15 cellular contexts compared by ENCODE assay signal in genomic region chrX:6203462-6204215, GRCh38. TPM values are rescaled to one million over a fixed set of nuclear protein-coding genes. Genes with fewer than 3 reads are reported as not detected.
A peak's percentile ranks its signal among the peaks of the same experiment; 100 is the strongest.
DNase-seq lines count a peak whose midpoint lies in the region; ATAC-seq, FAIRE-seq and TF ChIP-seq lines count a peak whose summit lies in the region.
"Had no signal": no experiment of that assay in that cellular context is flagged by ENCODE, and none has a peak within 500 bp of the region (broad histone marks: within the 10 kb centered on the region; RNA-seq: fewer than 3 reads in every experiment).

No MANE protein-coding gene starts in this region.

- H3K4me1 ChIP-seq in astrocyte (ENCODE audit: insufficient read depth, low read length) = no peaks in the 10 kb centered on the region
- H3K4me1 ChIP-seq: Caco-2 had no signal

- no peak overlapping the region for H3K4me3 Mint-ChIP-seq in astrocyte (ENCODE audit: unreplicated experiment)
- no peak overlapping the region for H3K4me3 Mint-ChIP-seq in stimulated activated memory B cell treated with anti-CD40 and anti-IgM and Interleukin-4, amounts not matched to agents 10 μg/mL and 1 μg/mL and 100 μg/mL, for 72 hours
- H3K4me3 Mint-ChIP-seq: CD14-positive monocyte; CD8-positive, alpha-beta T cell; IgD-negative memory B cell had no signal

- H3K9me3 ChIP-seq in astrocyte (ENCODE audit: insufficient read depth, low read depth, low read length) = no peaks in the 10 kb centered on the region
- H3K9me3 ChIP-seq: Caco-2 had no signal

- no peak overlapping the region for H3K9ac ChIP-seq in astrocyte (ENCODE audit: low read length)
- H3K9ac ChIP-seq: GM23248 had no signal

- no peak overlapping the region for H3K27ac Mint-ChIP-seq in astrocyte (ENCODE audit: unreplicated experiment)
- H3K27ac Mint-ChIP-seq in stimulated activated memory B cell treated with anti-CD40 and anti-IgM and Interleukin-4, amounts not matched to agents 10 μg/mL and 1 μg/mL and 100 μg/mL, for 72 hours = no peak overlapping the region
- H3K27ac Mint-ChIP-seq: CD14-positive monocyte; CD8-positive, alpha-beta T cell; IgD-negative memory B cell had no signal

- H3K4me1 Mint-ChIP-seq in astrocyte (ENCODE audit: low read depth, unreplicated experiment) = no peaks in the 10 kb centered on the region
- no peaks in the 10 kb centered on the region for H3K4me1 Mint-ChIP-seq in stimulated activated memory B cell treated with anti-CD40 and anti-IgM and Interleukin-4, amounts not matched to agents 10 μg/mL and 1 μg/mL and 100 μg/mL, for 72 hours
- H3K4me1 Mint-ChIP-seq: CD14-positive monocyte, IgD-negative memory B cell had no signal

- H3K79me2 ChIP-seq in astrocyte (ENCODE audit: insufficient read depth, low read length) = no peaks in the 10 kb centered on the region

- peaks cover 2% of the 10 kb centered on the region for H3K9me3 Mint-ChIP-seq in astrocyte (ENCODE audit: unreplicated experiment)
- H3K9me3 Mint-ChIP-seq in stimulated activated memory B cell treated with anti-CD40 and anti-IgM and Interleukin-4, amounts not matched to agents 10 μg/mL and 1 μg/mL and 100 μg/mL, for 72 hours = no peaks in the 10 kb centered on the region
- H3K9me3 Mint-ChIP-seq: CD8-positive, alpha-beta T cell had no signal

- H3K4me2 ChIP-seq in astrocyte (ENCODE audit: low read length) = no peak overlapping the region

- no peak overlapping the region for H2AFZ ChIP-seq in astrocyte (ENCODE audit: low read depth, low read length)
- H2AFZ ChIP-seq: GM23248 had no signal

- H3K27ac ChIP-seq in astrocyte (ENCODE audit: low read depth, low read length) = no peak overlapping the region
- H3K27ac ChIP-seq: GM23248 had no signal

- H3K4me3 ChIP-seq in astrocyte (ENCODE audit: insufficient read depth, low read depth, low read length) = no peak overlapping the region
- H3K4me3 ChIP-seq: GM23248 had no signal

- FAIRE-seq in astrocyte (lab: Jason Lieb, UNC) = peak; percentile 37
- no peak for FAIRE-seq in frontal cortex (lab: Jason Lieb, UNC)

- TF ChIP-seq CTCF in astrocyte (IDR thresholded peaks at IDR 0.05; ENCODE audit: insufficient read depth, low read depth, low read length) = no peak

- ATAC-seq in GM18505 (IDR thresholded peaks at IDR 0.05; ENCODE audit: unreplicated experiment) = peak; percentile 50
- ATAC-seq in HG02798 (IDR thresholded peaks at IDR 0.05; ENCODE audit: poor library complexity, unreplicated experiment) = peak; percentile 43
- ATAC-seq in stimulated activated memory B cell treated with anti-CD40 and anti-IgM and Interleukin-4, amounts not matched to agents 10 μg/mL and 1 μg/mL and 100 μg/mL, for 72 hours = peak; percentile 75
- ATAC-seq in HG03565 (IDR thresholded peaks at IDR 0.05; ENCODE audit: unreplicated experiment) = no peak
- ATAC-seq: CD8-positive, alpha-beta T cell had no signal

- no peak for TF ChIP-seq POLR2A in GM18505 (IDR thresholded peaks at IDR 0.05; ENCODE audit: borderline replicate concordance, extremely low read depth, insufficient read depth, insufficient read length)

- no peaks in the 10 kb centered on the region for H4K20me1 ChIP-seq in astrocyte (ENCODE audit: insufficient read depth, low read length)

- H3K36me3 ChIP-seq in astrocyte (ENCODE audit: insufficient read depth, low read length) = no peaks in the 10 kb centered on the region

- no peaks in the 10 kb centered on the region for H3K27me3 Mint-ChIP-seq in astrocyte (ENCODE audit: low read depth, unreplicated experiment)
- no peaks in the 10 kb centered on the region for H3K27me3 Mint-ChIP-seq in stimulated activated memory B cell treated with anti-CD40 and anti-IgM and Interleukin-4, amounts not matched to agents 10 μg/mL and 1 μg/mL and 100 μg/mL, for 72 hours
- H3K27me3 Mint-ChIP-seq: IgD-negative memory B cell had no signal

- H3K36me3 Mint-ChIP-seq in astrocyte (ENCODE audit: low read depth, unreplicated experiment) = peaks cover 2% of the 10 kb centered on the region
- no peaks in the 10 kb centered on the region for H3K36me3 Mint-ChIP-seq in stimulated activated memory B cell treated with anti-CD40 and anti-IgM and Interleukin-4, amounts not matched to agents 10 μg/mL and 1 μg/mL and 100 μg/mL, for 72 hours
- H3K36me3 Mint-ChIP-seq: CD14-positive monocyte; CD8-positive, alpha-beta T cell; IgD-negative memory B cell had no signal

- no peaks in the 10 kb centered on the region for H3K27me3 ChIP-seq in astrocyte (ENCODE audit: insufficient read depth, low read length)

- DNase-seq in astrocyte (ENCODE audit: low read depth) = no peak
- no peak for DNase-seq in frontal cortex (ENCODE audit: low spot score in 2 of 2)
- DNase-seq in H4 (ENCODE audit: low spot score) = no peak
- DNase-seq in activated naive CD4-positive, alpha-beta T cell treated with anti-CD3 and anti-CD28 coated beads, Interleukin-2, amount 50 U/mL, for 16 hours = no peak
- DNase-seq: Caco-2; CD8-positive, alpha-beta T cell; GM23248; H7; KG1 had no signal

RNA-seq across cellular contexts. Expression of gene NLGN4X, which starts 25.0 kb away (rescaled TPM):
- total RNA-seq in astrocyte (11.3 and 11.5 TPM in 2 replicates), frontal cortex (40.8 TPM)
- 3.8 and 5.6 TPM in 2 replicates for total RNA-seq in H4 (2014; rRNA removed; shearing (Covaris generic))
- total RNA-seq: Caco-2; CD8-positive, alpha-beta T cell; GM23248 had no signal
